1 cellular context compared by ENCODE assay signal in the genomic region with DNA sequence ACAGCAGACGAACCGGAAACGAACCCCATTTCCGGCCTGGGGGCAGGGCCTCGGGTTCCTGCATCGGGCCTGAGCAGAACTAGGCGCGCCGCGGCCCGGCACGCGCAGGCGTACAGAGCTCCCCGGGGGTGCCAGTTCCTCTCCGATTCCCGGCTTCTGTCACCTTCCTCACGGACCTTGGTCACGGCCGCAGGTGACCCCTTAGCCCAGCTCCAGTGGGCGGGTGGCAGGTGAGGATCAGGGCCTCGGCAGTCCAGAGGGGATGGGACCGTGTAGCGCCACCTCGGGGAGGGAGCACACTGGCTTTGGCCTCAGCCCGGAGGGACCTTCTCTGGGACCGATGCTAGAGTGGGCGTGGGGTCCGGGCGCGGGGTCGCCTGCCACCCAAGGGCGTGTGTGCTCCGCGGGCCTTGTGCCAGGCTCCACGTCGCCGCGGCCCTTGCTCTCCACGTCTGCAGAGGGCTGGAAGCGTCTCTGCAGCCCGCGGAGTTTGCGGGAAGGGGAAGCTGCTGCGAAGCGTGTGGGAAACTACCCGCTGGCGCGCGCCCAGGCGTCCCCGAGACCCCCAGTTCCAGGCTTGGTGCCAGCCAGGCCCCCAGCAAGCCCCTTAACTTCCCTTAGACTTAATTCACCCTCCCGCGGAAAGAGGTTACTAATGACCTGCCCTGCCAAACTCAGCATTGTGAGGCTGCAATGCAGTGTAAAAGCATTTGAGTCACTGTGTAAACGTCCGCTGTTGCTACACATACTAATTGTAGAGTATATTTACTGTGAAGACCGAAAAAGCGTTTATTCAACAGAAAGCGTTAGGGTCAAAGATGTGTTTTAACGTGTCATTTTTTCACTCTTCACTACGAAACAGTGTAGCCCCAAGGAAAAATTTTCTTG.
TF ChIP-seq lines count a peak whose summit lies in the region.

A gene (plus strand): TSS at position 48 of the 888 bp plus-strand sequence. CDS start 7,930 bp downstream, outside the sequence.

TF ChIP-seq in HepG2, 621 proteins besides CTCF, POLR2A, EP300 and RAD21 (continued from another document and continues in another):
- TF ChIP-seq, protein P1, sequence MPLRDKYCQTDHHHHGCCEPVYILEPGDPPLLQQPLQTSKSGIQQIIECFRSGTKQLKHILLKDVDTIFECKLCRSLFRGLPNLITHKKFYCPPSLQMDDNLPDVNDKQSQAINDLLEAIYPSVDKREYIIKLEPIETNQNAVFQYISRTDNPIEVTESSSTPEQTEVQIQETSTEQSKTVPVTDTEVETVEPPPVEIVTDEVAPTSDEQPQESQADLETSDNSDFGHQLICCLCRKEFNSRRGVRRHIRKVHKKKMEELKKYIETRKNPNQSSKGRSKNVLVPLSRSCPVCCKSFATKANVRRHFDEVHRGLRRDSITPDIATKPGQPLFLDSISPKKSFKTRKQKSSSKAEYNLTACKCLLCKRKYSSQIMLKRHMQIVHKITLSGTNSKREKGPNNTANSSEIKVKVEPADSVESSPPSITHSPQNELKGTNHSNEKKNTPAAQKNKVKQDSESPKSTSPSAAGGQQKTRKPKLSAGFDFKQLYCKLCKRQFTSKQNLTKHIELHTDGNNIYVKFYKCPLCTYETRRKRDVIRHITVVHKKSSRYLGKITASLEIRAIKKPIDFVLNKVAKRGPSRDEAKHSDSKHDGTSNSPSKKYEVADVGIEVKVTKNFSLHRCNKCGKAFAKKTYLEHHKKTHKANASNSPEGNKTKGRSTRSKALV (CRISPR knock-in tag; IDR thresholded peaks at IDR 0.05) = peak; percentile 84
- no peak for TF ChIP-seq ZNF17 (CRISPR knock-in tag; IDR thresholded peaks at IDR 0.05)
- TF ChIP-seq SIN3A (IDR thresholded peaks at IDR 0.05; ENCODE audit: borderline replicate concordance, low read depth, low read length) = peak; percentile 58; the same call in 1 of the 2 replicates
- TF ChIP-seq SOX5 (CRISPR knock-in tag; IDR thresholded peaks at IDR 0.05; ENCODE audit: borderline replicate concordance) = peak; percentile 68; the same call in 1 of the 2 replicates
- TF ChIP-seq ZNF350 (CRISPR knock-in tag; IDR thresholded peaks at IDR 0.05; ENCODE audit: borderline replicate concordance, low read depth) = peak; percentile 99
- TF ChIP-seq ZNF207 (IDR thresholded peaks at IDR 0.05; ENCODE audit: borderline replicate concordance) = no peak
- TF ChIP-seq ZNF841 (CRISPR knock-in tag; IDR thresholded peaks at IDR 0.05; ENCODE audit: borderline replicate concordance) = peak; percentile 85; the same call in 1 of the 2 replicates
- peak; percentile 97 for TF ChIP-seq MED8 (CRISPR knock-in tag; IDR thresholded peaks at IDR 0.05; ENCODE audit: insufficient replicate concordance)
- TF ChIP-seq, protein P2, sequence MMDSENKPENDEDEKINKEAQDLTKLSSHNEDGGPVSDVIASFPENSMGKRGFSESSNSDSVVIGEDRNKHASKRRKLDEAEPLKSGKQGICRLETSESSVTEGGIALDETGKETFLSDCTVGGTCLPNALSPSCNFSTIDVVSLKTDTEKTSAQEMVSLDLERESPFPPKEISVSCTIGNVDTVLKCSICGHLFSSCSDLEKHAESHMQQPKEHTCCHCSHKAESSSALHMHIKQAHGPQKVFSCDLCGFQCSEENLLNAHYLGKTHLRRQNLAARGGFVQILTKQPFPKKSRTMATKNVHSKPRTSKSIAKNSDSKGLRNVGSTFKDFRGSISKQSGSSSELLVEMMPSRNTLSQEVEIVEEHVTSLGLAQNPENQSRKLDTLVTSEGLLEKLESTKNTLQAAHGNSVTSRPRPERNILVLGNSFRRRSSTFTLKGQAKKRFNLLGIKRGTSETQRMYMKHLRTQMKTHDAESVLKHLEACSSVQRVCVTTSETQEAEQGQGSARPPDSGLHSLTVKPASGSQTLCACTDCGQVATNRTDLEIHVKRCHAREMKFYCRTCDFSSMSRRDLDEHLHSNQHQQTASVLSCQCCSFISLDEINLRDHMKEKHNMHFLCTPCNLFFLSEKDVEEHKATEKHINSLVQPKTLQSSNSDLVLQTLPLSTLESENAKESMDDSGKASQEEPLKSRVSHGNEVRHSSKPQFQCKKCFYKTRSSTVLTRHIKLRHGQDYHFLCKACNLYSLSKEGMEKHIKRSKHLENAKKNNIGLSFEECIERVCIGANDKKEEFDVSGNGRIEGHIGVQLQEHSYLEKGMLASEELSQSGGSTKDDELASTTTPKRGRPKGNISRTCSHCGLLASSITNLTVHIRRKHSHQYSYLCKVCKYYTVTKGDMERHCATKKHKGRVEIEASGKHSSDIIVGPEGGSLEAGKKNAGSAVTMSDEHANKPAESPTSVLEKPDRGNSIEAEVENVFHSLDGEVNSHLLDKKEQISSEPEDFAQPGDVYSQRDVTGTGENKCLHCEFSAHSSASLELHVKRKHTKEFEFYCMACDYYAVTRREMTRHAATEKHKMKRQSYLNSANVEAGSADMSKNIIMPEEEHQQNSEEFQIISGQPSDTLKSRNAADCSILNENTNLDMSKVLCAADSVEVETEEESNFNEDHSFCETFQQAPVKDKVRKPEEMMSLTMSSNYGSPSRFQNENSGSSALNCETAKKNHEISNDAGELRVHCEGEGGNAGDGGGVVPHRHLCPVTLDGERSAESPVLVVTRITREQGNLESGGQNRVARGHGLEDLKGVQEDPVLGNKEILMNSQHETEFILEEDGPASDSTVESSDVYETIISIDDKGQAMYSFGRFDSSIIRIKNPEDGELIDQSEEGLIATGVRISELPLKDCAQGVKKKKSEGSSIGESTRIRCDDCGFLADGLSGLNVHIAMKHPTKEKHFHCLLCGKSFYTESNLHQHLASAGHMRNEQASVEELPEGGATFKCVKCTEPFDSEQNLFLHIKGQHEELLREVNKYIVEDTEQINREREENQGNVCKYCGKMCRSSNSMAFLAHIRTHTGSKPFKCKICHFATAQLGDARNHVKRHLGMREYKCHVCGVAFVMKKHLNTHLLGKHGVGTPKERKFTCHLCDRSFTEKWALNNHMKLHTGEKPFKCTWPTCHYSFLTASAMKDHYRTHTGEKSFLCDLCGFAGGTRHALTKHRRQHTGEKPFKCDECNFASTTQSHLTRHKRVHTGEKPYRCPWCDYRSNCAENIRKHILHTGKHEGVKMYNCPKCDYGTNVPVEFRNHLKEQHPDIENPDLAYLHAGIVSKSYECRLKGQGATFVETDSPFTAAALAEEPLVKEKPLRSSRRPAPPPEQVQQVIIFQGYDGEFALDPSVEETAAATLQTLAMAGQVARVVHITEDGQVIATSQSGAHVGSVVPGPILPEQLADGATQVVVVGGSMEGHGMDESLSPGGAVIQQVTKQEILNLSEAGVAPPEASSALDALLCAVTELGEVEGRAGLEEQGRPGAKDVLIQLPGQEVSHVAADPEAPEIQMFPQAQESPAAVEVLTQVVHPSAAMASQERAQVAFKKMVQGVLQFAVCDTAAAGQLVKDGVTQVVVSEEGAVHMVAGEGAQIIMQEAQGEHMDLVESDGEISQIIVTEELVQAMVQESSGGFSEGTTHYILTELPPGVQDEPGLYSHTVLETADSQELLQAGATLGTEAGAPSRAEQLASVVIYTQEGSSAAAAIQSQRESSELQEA (CRISPR knock-in tag; IDR thresholded peaks at IDR 0.05; ENCODE audit: not compliant biosample characterization) = peak; percentile 75
- TF ChIP-seq ELF1 (CRISPR knock-in tag; IDR thresholded peaks at IDR 0.05) = peak; percentile 93
- TF ChIP-seq KLF12 (CRISPR knock-in tag; IDR thresholded peaks at IDR 0.05; ENCODE audit: borderline replicate concordance) = peak; percentile 61; the same call in 1 of the 2 replicates
- TF ChIP-seq ZNF235 (CRISPR knock-in tag; IDR thresholded peaks at IDR 0.05; ENCODE audit: borderline replicate concordance) = peak; percentile 99; the same call in 1 of the 2 replicates
- TF ChIP-seq KDM6A (CRISPR knock-in tag; IDR thresholded peaks at IDR 0.05; ENCODE audit: low read depth) = peak; percentile 34
- TF ChIP-seq MTA3 (CRISPR knock-in tag; IDR thresholded peaks at IDR 0.05) = no peak
- TF ChIP-seq MXI1 (IDR thresholded peaks at IDR 0.05; ENCODE audit: borderline replicate concordance, low read depth, low read length) = peak; percentile 81; the same call in 1 of the 3 replicates
- TF ChIP-seq ZNF577 (CRISPR knock-in tag; IDR thresholded peaks at IDR 0.05; ENCODE audit: borderline replicate concordance, low read depth) = no peak
- TF ChIP-seq, protein P3, sequence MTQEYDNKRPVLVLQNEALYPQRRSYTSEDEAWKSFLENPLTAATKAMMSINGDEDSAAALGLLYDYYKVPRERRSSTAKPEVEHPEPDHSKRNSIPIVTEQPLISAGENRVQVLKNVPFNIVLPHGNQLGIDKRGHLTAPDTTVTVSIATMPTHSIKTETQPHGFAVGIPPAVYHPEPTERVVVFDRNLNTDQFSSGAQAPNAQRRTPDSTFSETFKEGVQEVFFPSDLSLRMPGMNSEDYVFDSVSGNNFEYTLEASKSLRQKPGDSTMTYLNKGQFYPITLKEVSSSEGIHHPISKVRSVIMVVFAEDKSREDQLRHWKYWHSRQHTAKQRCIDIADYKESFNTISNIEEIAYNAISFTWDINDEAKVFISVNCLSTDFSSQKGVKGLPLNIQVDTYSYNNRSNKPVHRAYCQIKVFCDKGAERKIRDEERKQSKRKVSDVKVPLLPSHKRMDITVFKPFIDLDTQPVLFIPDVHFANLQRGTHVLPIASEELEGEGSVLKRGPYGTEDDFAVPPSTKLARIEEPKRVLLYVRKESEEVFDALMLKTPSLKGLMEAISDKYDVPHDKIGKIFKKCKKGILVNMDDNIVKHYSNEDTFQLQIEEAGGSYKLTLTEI (CRISPR knock-in tag; conservative IDR thresholded peaks at IDR 0.05) = no peak
- peak; percentile 71 for TF ChIP-seq NR2F6 (IDR thresholded peaks at IDR 0.05)
- peak; percentile 68 for TF ChIP-seq NR2F6 (CRISPR knock-in tag; IDR thresholded peaks at IDR 0.05)
- no peak for TF ChIP-seq MLLT10 (CRISPR knock-in tag; IDR thresholded peaks at IDR 0.05)
- TF ChIP-seq SYNCRIP (IDR thresholded peaks at IDR 0.05; ENCODE audit: insufficient read depth, low read depth, low read length) = no peak
- 0 out of 2 replicates have a peak, but pooled peaks have one; percentile 55 for TF ChIP-seq ZFP41 (CRISPR knock-in tag; IDR thresholded peaks at IDR 0.05; ENCODE audit: borderline replicate concordance)
- TF ChIP-seq, protein P4, sequence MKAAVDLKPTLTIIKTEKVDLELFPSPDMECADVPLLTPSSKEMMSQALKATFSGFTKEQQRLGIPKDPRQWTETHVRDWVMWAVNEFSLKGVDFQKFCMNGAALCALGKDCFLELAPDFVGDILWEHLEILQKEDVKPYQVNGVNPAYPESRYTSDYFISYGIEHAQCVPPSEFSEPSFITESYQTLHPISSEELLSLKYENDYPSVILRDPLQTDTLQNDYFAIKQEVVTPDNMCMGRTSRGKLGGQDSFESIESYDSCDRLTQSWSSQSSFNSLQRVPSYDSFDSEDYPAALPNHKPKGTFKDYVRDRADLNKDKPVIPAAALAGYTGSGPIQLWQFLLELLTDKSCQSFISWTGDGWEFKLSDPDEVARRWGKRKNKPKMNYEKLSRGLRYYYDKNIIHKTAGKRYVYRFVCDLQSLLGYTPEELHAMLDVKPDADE (CRISPR knock-in tag; IDR thresholded peaks at IDR 0.05) = no peak; the same call in 1 of the 2 replicates
- TF ChIP-seq GABPA (IDR thresholded peaks at IDR 0.05; ENCODE audit: low read depth, low read length) = peak; percentile 93
- peak; percentile 100 for TF ChIP-seq GABPA (CRISPR knock-in tag; IDR thresholded peaks at IDR 0.05; ENCODE audit: low read depth)
- no peak; the same call in 1 of the 2 replicates for TF ChIP-seq ZNF674 (CRISPR knock-in tag; IDR thresholded peaks at IDR 0.05; ENCODE audit: low read depth)
- peak; percentile 99 for TF ChIP-seq NR2C2 (CRISPR knock-in tag; IDR thresholded peaks at IDR 0.05; ENCODE audit: borderline replicate concordance)
- peak; percentile 94 for TF ChIP-seq ZNF251 (CRISPR knock-in tag; IDR thresholded peaks at IDR 0.05)
- TF ChIP-seq ZNF367 (CRISPR knock-in tag; IDR thresholded peaks at IDR 0.05; ENCODE audit: borderline replicate concordance) = no peak; the same call in 1 of the 2 replicates
- TF ChIP-seq ZNF781 (CRISPR knock-in tag; IDR thresholded peaks at IDR 0.05; ENCODE audit: borderline replicate concordance, not compliant biosample characterization) = peak; percentile 98
- TF ChIP-seq, protein P5, sequence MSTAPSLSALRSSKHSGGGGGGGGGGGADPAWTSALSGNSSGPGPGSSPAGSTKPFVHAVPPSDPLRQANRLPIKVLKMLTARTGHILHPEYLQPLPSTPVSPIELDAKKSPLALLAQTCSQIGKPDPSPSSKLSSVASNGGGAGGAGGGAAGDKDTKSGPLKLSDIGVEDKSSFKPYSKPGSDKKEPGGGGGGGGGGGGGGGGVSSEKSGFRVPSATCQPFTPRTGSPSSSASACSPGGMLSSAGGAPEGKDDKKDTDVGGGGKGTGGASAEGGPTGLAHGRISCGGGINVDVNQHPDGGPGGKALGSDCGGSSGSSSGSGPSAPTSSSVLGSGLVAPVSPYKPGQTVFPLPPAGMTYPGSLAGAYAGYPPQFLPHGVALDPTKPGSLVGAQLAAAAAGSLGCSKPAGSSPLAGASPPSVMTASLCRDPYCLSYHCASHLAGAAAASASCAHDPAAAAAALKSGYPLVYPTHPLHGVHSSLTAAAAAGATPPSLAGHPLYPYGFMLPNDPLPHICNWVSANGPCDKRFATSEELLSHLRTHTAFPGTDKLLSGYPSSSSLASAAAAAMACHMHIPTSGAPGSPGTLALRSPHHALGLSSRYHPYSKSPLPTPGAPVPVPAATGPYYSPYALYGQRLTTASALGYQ (CRISPR knock-in tag; IDR thresholded peaks at IDR 0.05) = peak; percentile 65; the same call in 1 of the 2 replicates
- TF ChIP-seq RXRB (CRISPR knock-in tag; IDR thresholded peaks at IDR 0.05; ENCODE audit: borderline replicate concordance) = peak; percentile 90
- TF ChIP-seq, protein P6, sequence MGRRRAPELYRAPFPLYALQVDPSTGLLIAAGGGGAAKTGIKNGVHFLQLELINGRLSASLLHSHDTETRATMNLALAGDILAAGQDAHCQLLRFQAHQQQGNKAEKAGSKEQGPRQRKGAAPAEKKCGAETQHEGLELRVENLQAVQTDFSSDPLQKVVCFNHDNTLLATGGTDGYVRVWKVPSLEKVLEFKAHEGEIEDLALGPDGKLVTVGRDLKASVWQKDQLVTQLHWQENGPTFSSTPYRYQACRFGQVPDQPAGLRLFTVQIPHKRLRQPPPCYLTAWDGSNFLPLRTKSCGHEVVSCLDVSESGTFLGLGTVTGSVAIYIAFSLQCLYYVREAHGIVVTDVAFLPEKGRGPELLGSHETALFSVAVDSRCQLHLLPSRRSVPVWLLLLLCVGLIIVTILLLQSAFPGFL (CRISPR knock-in tag; IDR thresholded peaks at IDR 0.05) = no peak; the same call in none of the 2 replicates
- TF ChIP-seq MEIS1 (CRISPR knock-in tag; IDR thresholded peaks at IDR 0.05; ENCODE audit: borderline replicate concordance) = peak; percentile 96
- peak; percentile 94 for TF ChIP-seq TAF1 (CRISPR knock-in tag; IDR thresholded peaks at IDR 0.05)
- peak; percentile 84 for TF ChIP-seq ZNF253 (CRISPR knock-in tag; IDR thresholded peaks at IDR 0.05; ENCODE audit: borderline replicate concordance)
- TF ChIP-seq ZNF274 (CRISPR knock-in tag; IDR thresholded peaks at IDR 0.05) = peak; percentile 99
- TF ChIP-seq TEAD3 (CRISPR knock-in tag; optimal IDR thresholded peaks at IDR 0.05; ENCODE audit: borderline replicate concordance) = peak; percentile 74
- TF ChIP-seq, protein P7, sequence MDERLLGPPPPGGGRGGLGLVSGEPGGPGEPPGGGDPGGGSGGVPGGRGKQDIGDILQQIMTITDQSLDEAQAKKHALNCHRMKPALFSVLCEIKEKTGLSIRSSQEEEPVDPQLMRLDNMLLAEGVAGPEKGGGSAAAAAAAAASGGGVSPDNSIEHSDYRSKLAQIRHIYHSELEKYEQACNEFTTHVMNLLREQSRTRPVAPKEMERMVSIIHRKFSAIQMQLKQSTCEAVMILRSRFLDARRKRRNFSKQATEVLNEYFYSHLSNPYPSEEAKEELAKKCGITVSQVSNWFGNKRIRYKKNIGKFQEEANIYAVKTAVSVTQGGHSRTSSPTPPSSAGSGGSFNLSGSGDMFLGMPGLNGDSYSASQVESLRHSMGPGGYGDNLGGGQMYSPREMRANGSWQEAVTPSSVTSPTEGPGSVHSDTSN (CRISPR knock-in tag; IDR thresholded peaks at IDR 0.05) = no peak
